ENCODE assay signal across 27 cellular contexts in the genomic region with DNA sequence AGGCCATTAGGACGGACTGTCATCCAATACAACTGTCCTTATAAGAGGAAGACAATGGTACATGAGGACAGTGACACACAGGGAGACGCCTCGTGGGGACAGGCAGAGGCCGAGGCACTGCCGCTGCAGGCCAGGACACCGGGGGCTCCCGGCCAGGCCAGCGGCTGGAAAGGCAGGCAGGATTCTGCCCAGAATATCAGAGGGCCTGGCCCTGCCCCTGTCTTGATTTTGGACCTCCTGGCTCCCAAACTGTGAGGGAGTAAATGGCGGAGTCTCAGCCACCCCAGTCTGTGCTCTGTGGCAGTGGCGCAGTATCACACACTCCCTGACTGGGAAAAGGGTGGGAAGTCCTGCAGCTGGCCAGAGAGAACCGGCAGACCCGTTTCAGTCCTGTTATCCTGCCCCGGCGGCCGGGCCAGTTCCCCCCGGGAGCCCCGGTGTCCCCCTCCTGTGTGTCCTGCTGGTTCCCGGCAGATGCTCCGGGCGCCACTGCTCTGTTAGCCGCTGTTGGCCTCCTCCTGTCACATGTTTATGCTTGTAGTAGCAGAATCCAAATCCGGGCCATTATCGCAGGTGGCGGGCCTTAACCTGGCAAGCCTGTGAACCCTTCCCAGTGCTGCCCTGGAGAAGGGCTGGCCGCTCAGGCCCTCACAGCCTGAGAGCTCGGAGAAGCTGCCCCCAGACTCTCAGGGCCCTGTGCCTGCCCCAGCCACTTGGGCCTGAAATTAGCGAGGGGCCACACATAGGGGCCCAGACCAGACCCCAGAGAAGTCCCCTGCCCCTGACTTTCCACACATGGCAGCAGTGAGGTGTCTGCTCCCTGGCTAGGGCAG. TPM values are rescaled to one million over a fixed set of nuclear protein-coding genes. Genes with fewer than 3 reads are reported as not detected.
A peak's percentile ranks its signal among the peaks of the same experiment; 100 is the strongest.
DNase-seq lines count a peak whose midpoint lies in the region; ATAC-seq, FAIRE-seq and TF ChIP-seq lines count a peak whose summit lies in the region.
"Had no signal": no experiment of that assay in that cellular context is flagged by ENCODE, and none has a peak within 500 bp of the region (broad histone marks: within the 10 kb centered on the region; RNA-seq: fewer than 3 reads in every experiment).

No MANE protein-coding gene starts in this region.

- H3K4me3 ChIP-seq in GM23338 (no peak overlapping the region), K562 (no peak overlapping the region), HepG2 (replicated peaks in 1 of 3; ENCODE audit: insufficient read depth in 1 of 3, low read depth in 2 of 3, low read length in 3 of 3) (no peak overlapping the region; a peak in 1 of 6 replicates), skin epidermis (no peak overlapping the region)
- H3K4me3 ChIP-seq: left ventricle myocardium inferior, thoracic aorta had no signal

- TF ChIP-seq EP300 in K562 (IDR thresholded peaks at IDR 0.05; ENCODE audit: low read length) (no peak), HepG2 (IDR thresholded peaks at IDR 0.05; ENCODE audit: low read depth in 2 of 2, low read length in 2 of 2) (no peak), HepG2 (CRISPR knock-in tag; IDR thresholded peaks at IDR 0.05; ENCODE audit: borderline replicate concordance) (no peak)

- TF ChIP-seq POLR2A in K562 (conservative IDR thresholded peaks at IDR 0.05) (no peak), HepG2 (IDR thresholded peaks at IDR 0.05; ENCODE audit: insufficient read depth in 1 of 2, low read depth in 2 of 2, low read length in 2 of 2) (no peak)

- H4K20me1 ChIP-seq in GM23338 (replicated peaks; ENCODE audit: insufficient read depth) (no peaks in the 10 kb centered on the region), K562 (replicated peaks; ENCODE audit: control insufficient read depth, insufficient read depth, low read length) (no peaks in the 10 kb centered on the region), HepG2 (ENCODE audit: insufficient read depth, low read length) (no peaks in the 10 kb centered on the region)

- H3K79me2 ChIP-seq in GM23338 (replicated peaks; ENCODE audit: insufficient read depth) (no peaks in the 10 kb centered on the region), K562 (ENCODE audit: control insufficient read depth, insufficient read depth, low read length) (no peaks in the 10 kb centered on the region), HepG2 (ENCODE audit: insufficient read depth, low read length) (no peaks in the 10 kb centered on the region)

- 77% methylated on average over 13 of the region's 27 CpGs for WGBS in K562 (ENCODE audit: insufficient coverage, low coverage, missing lambda C conversion rate)
- 59% methylated on average over 20 of the region's 27 CpGs for WGBS in HepG2 (ENCODE audit: low lambda C conversion rate)

- H3K4me1 Mint-ChIP-seq in GM23338 (no peaks in the 10 kb centered on the region; the same call in 2 of the 3 replicates), chondrocyte (ENCODE audit: low read depth) (peaks cover 7% of the 10 kb centered on the region), immature natural killer cell (peaks cover 3 to 16% of the 10 kb centered on the region in 2 donors)

- no peak for FAIRE-seq in K562 (lab: Jason Lieb, UNC)
- FAIRE-seq in HepG2 (lab: Jason Lieb, UNC) = no peak
- FAIRE-seq: small intestine, TTC549 had no signal

- H3K27me3 Mint-ChIP-seq in GM23338 (ENCODE audit: insufficient read depth, low read depth, poor library complexity) = peaks cover 15% of the 10 kb centered on the region
- H3K27me3 Mint-ChIP-seq in chondrocyte (ENCODE audit: low read depth) = no peaks in the 10 kb centered on the region
- peaks cover 1 to 2% (median 2%) of the 10 kb centered on the region in 3 donors for H3K27me3 Mint-ChIP-seq in immature natural killer cell (ENCODE audit: low read depth in 3 of 3)

- no peak overlapping the region for H3K27ac ChIP-seq in GM23338 (ENCODE audit: low read depth)
- H3K27ac ChIP-seq in K562 (ENCODE audit: extremely low read depth, low read depth, low read length) = peak overlapping the region; percentile 16; the same call in 2 of the 3 replicates
- no peak overlapping the region for H3K27ac ChIP-seq in HepG2 (ENCODE audit: extremely low read length, insufficient read depth, low read length)
- peak overlapping the region in 15 of 21 experiments; percentile 19 to 78 (median 66) for H3K27ac ChIP-seq in skin epidermis
- H3K27ac ChIP-seq: left ventricle myocardium inferior, thoracic aorta had no signal

- H3K9me3 ChIP-seq in K562 (replicated peaks; ENCODE audit: control insufficient read depth, insufficient read depth, low read depth, low read length) = no peaks in the 10 kb centered on the region
- no peaks in the 10 kb centered on the region for H3K9me3 ChIP-seq in HepG2 (ENCODE audit: low read length)
- H3K9me3 ChIP-seq: left ventricle myocardium inferior, thoracic aorta had no signal

- no peaks in the 10 kb centered on the region for H3K9me2 ChIP-seq in GM23338 (ENCODE audit: insufficient read depth)

- intact Hi-C loops in K562 (cut with micrococcal nuclease) = no loop called here
- intact Hi-C loops in HepG2 (cut with micrococcal nuclease; ENCODE audit: unreplicated experiment) = loop anchor here (5.0 kb wide), 1 partner anchor 140 kb away; the partner anchor contains the start of gene GRHL1

- TF ChIP-seq CTCF in GM23338 (conservative IDR thresholded peaks at IDR 0.05; ENCODE audit: low read depth in 2 of 2) (no peak), K562 (IDR thresholded peaks at IDR 0.05 in 2 of 3, conservative IDR thresholded peaks at IDR 0.05 in 1 of 3; ENCODE audit: insufficient read depth in 2 of 3, low read depth in 1 of 3, low read length in 3 of 3) (no peak), HepG2 (CRISPR knock-in tag; IDR thresholded peaks at IDR 0.05) (no peak), chondrocyte (IDR thresholded peaks at IDR 0.05) (no peak)

- in situ Hi-C loops in K562 (cut with MboI) (loop anchor here (5.0 to 25.0 kb wide), 2 partner anchors 235 to 850 kb away; no protein-coding TSS in a partner anchor), HepG2 (cut with HindIII; ENCODE audit: extremely low pct_ligation_motif_present, low pct_unique_long_range_greater_than_20kb) (loop anchor here (25.0 kb wide), 1 partner anchor 625 kb away; the partner anchor contains the start of gene ODC1)

- H3K9ac ChIP-seq in K562 (ENCODE audit: insufficient read depth in 1 of 2, low read depth in 2 of 2, low read length in 2 of 2) = peak overlapping the region in 1 of 2 experiments; percentile 80; a peak in 2 of 4 replicates
- H3K9ac ChIP-seq in HepG2 (ENCODE audit: insufficient read depth, low read depth, low read length) = no peak overlapping the region

- H3K4me3 Mint-ChIP-seq in GM23338 (no peak overlapping the region), chondrocyte (ENCODE audit: unreplicated experiment) (no peak overlapping the region), immature natural killer cell (no peak overlapping the region)
- H3K4me3 Mint-ChIP-seq: activated CD8-positive, alpha-beta T cell treated with anti-CD3 and anti-CD28 coated beads, Interleukin-2, amount 10 ng/mL, durations not matched to agents 7 days and 5 days; activated naive CD8-positive, alpha-beta T cell treated with anti-CD3 and anti-CD28 coated beads for 36 hours; activated T-helper 1 cell treated with anti-CD3 and anti-CD28 coated beads, Interleukin-12 subunit alpha, Interleukin-12 subunit beta, Interleukin-2, Interleukin-4 antibody, amounts not matched to agents 30 ng/mL and 10 ng/mL and 1 ng/mL, durations not matched to agents 14 hours and 24 hours and 36 hours; CD8-positive, alpha-beta memory T cell; central memory CD8-positive, alpha-beta T cell; HFFc6; nephron; stimulated activated naive B cell treated with anti-CD40 and anti-IgM and Interleukin-4, amounts not matched to agents 10 μg/mL and 1 μg/mL and 100 μg/mL, for 72 hours had no signal

- no peak overlapping the region for H3K4me2 ChIP-seq in GM23338
- peak overlapping the region; percentile 20; the same call in 1 of the 2 replicates for H3K4me2 ChIP-seq in K562 (ENCODE audit: insufficient read depth, low read length)
- H3K4me2 ChIP-seq in HepG2 (ENCODE audit: low read depth, low read length) = peak overlapping the region; percentile 3; the same call in 1 of the 2 replicates

- DNase-seq in GM23338 (ENCODE audit: low spot score) (no peak), K562 (ENCODE audit: extremely low read depth in 1 of 4, low spot score in 3 of 4) (no peak), HepG2 (ENCODE audit: low spot score) (no peak), chondrocyte (ENCODE audit: low spot score) (no peak), CD1c-positive myeloid dendritic cell (ENCODE audit: extremely low spot score) (no peak), immature natural killer cell (no peak)
- DNase-seq: activated CD4-positive, alpha-beta T cell treated with anti-CD3 and anti-CD28 coated beads for 1 hour; activated CD8-positive, alpha-beta T cell treated with anti-CD3 and anti-CD28 coated beads, Interleukin-2, amount 10 ng/mL, durations not matched to agents 7 days and 5 days; activated naive CD8-positive, alpha-beta T cell treated with anti-CD3 and anti-CD28 coated beads for 36 hours; CD8-positive, alpha-beta memory T cell; DMS53; GF-D8; HFFc6; left ventricle myocardium inferior; NCI-H2029; NCI-H2227 treated with DMSO at 0.1 percent for 48 hours; SHP77; small intestine; stimulated activated naive B cell treated with anti-CD40 and anti-IgM and Interleukin-4, amounts not matched to agents 10 μg/mL and 1 μg/mL and 100 μg/mL, for 72 hours had no signal

- H3F3A ChIP-seq in GM23338 (replicated peaks; ENCODE audit: low read depth) = no peaks in the 10 kb centered on the region

- H3K27me3 ChIP-seq in GM23338 (ENCODE audit: insufficient read depth) = no peaks in the 10 kb centered on the region
- no peaks in the 10 kb centered on the region; a peak in 1 of 5 replicates for H3K27me3 ChIP-seq in K562 (ENCODE audit: control insufficient read depth in 2 of 2, insufficient read depth in 2 of 2, low read length in 2 of 2)
- H3K27me3 ChIP-seq in HepG2 (ENCODE audit: control insufficient read depth in 1 of 2, insufficient read depth in 2 of 2, low read length in 2 of 2) = peaks cover 10 to 88% of the 10 kb centered on the region in 2 experiments; a peak in 4 of 5 replicates

- H3K9me3 Mint-ChIP-seq in GM23338 (no peaks in the 10 kb centered on the region), chondrocyte (ENCODE audit: low read depth) (no peaks in the 10 kb centered on the region), immature natural killer cell (no peaks in the 10 kb centered on the region)
- H3K9me3 Mint-ChIP-seq: activated naive CD8-positive, alpha-beta T cell treated with anti-CD3 and anti-CD28 coated beads for 36 hours; activated T-helper 1 cell treated with anti-CD3 and anti-CD28 coated beads, Interleukin-12 subunit alpha, Interleukin-12 subunit beta, Interleukin-2, Interleukin-4 antibody, amounts not matched to agents 30 ng/mL and 10 ng/mL and 1 ng/mL, durations not matched to agents 14 hours and 24 hours and 36 hours; CD8-positive, alpha-beta memory T cell; central memory CD8-positive, alpha-beta T cell; HFFc6; nephron; stimulated activated naive B cell treated with anti-CD40 and anti-IgM and Interleukin-4, amounts not matched to agents 10 μg/mL and 1 μg/mL and 100 μg/mL, for 72 hours had no signal

- ATAC-seq in GM23338 (no peak), K562 (0 out of 3 replicates have a peak, but pooled peaks have one; percentile 4), HepG2 (peak; percentile 7), GM21737 (IDR thresholded peaks at IDR 0.05; ENCODE audit: unreplicated experiment) (no peak)
- ATAC-seq: activated CD8-positive, alpha-beta T cell treated with anti-CD3 and anti-CD28 coated beads, Interleukin-2, amount 10 ng/mL, durations not matched to agents 7 days and 5 days; stimulated activated naive B cell treated with anti-CD40 and anti-IgM and Interleukin-4, amounts not matched to agents 10 μg/mL and 1 μg/mL and 100 μg/mL, for 72 hours had no signal

- H3K4me1 ChIP-seq in GM23338 (ENCODE audit: insufficient read depth) (no peaks in the 10 kb centered on the region), K562 (replicated peaks in 1 of 2; ENCODE audit: control insufficient read depth in 2 of 2, insufficient read depth in 2 of 2, low read length in 2 of 2) (peaks cover 19 to 41% of the 10 kb centered on the region in 2 experiments; a peak in 4 of 5 replicates), HepG2 (ENCODE audit: insufficient read depth, low read length) (peaks cover 27% of the 10 kb centered on the region; the same call in 1 of the 2 replicates)

- BruUV-seq in K562 (replicated peaks; lab: Mats Ljungman, UMichigan) (no TSS peak), HepG2 (replicated peaks; lab: Mats Ljungman, UMichigan) (no TSS peak)

- no peak overlapping the region for H3K27ac Mint-ChIP-seq in GM23338
- H3K27ac Mint-ChIP-seq in chondrocyte (ENCODE audit: unreplicated experiment) = no peak overlapping the region
- no peak overlapping the region for H3K27ac Mint-ChIP-seq in immature natural killer cell
- H3K27ac Mint-ChIP-seq: activated CD8-positive, alpha-beta T cell treated with anti-CD3 and anti-CD28 coated beads, Interleukin-2, amount 10 ng/mL, durations not matched to agents 7 days and 5 days; activated naive CD8-positive, alpha-beta T cell treated with anti-CD3 and anti-CD28 coated beads for 36 hours; activated T-helper 1 cell treated with anti-CD3 and anti-CD28 coated beads, Interleukin-12 subunit alpha, Interleukin-12 subunit beta, Interleukin-2, Interleukin-4 antibody, amounts not matched to agents 30 ng/mL and 10 ng/mL and 1 ng/mL, durations not matched to agents 14 hours and 24 hours and 36 hours; CD8-positive, alpha-beta memory T cell; HFFc6; progenitor cell of endocrine pancreas; stimulated activated naive B cell treated with anti-CD40 and anti-IgM and Interleukin-4, amounts not matched to agents 10 μg/mL and 1 μg/mL and 100 μg/mL, for 72 hours had no signal

- CTCF ChIA-PET in K562 (lab: Yijun Ruan, JAX; ENCODE audit: low intra/inter-chr PET ratio) (no interaction called here), HepG2 (lab: Yijun Ruan, JAX; ENCODE audit: low intra/inter-chr PET ratio, low total read pairs) (interaction anchor here (2.9 kb wide), 1 partner anchor 237 kb away, joined by 18 read pairs; no protein-coding TSS in a partner anchor)

- H3K9me1 ChIP-seq in K562 (ENCODE audit: control insufficient read depth, insufficient read depth, low read length) = no peaks in the 10 kb centered on the region

- TF ChIP-seq RAD21 in K562 (CRISPR knock-in tag; conservative IDR thresholded peaks at IDR 0.05 in 1 of 2, IDR thresholded peaks at IDR 0.05 in 1 of 2) (no peak), HepG2 (CRISPR knock-in tag; IDR thresholded peaks at IDR 0.05) (no peak)

- POLR2A ChIA-PET in K562 (lab: Yijun Ruan, JAX) (interaction anchor here (0.7 kb wide), 1 partner anchor 10 kb away, joined by 3 read pairs; no protein-coding TSS in a partner anchor), HepG2 (lab: Yijun Ruan, JAX) (no interaction called here)

- H3K36me3 ChIP-seq in GM23338 (ENCODE audit: insufficient read depth) (no peaks in the 10 kb centered on the region; the same call in 1 of the 2 replicates), K562 (ENCODE audit: control insufficient read depth, insufficient read depth, low read length) (no peaks in the 10 kb centered on the region), HepG2 (replicated peaks in 1 of 2; ENCODE audit: control insufficient read depth in 1 of 2, insufficient read depth in 2 of 2, low read length in 2 of 2) (no peaks in the 10 kb centered on the region)
- H3K36me3 ChIP-seq: left ventricle myocardium inferior, thoracic aorta had no signal

- no peaks in the 10 kb centered on the region; the same call in 2 of the 3 replicates for H3K36me3 Mint-ChIP-seq in GM23338 (ENCODE audit: low read depth)
- no peaks in the 10 kb centered on the region for H3K36me3 Mint-ChIP-seq in chondrocyte (ENCODE audit: low read depth)
- H3K36me3 Mint-ChIP-seq in immature natural killer cell = no peaks in the 10 kb centered on the region
- H3K36me3 Mint-ChIP-seq: activated naive CD8-positive, alpha-beta T cell treated with anti-CD3 and anti-CD28 coated beads for 36 hours; CD8-positive, alpha-beta memory T cell; stimulated activated naive B cell treated with anti-CD40 and anti-IgM and Interleukin-4, amounts not matched to agents 10 μg/mL and 1 μg/mL and 100 μg/mL, for 72 hours had no signal

- peak overlapping the region; percentile 72; the same call in 1 of the 2 replicates for H2AFZ ChIP-seq in GM23338
- peak overlapping the region; percentile 70 for H2AFZ ChIP-seq in K562 (ENCODE audit: low read depth, low read length)
- no peak overlapping the region for H2AFZ ChIP-seq in HepG2 (ENCODE audit: low read length)

RNA-seq across cellular contexts. Expression of gene TAF1B, which starts 31.4 kb away (rescaled TPM):
- total RNA-seq in GM23338 (2014; rRNA removed; shearing (Covaris generic)) = 17.1 and 28.9 TPM in 2 replicates
- polyA plus RNA-seq in GM23338 (2016; fragmentation: Nextera tagmentation; extraction: Ambion mirVana) (22.2 and 24.6 TPM in 2 replicates), K562 (2011; rRNA removed) (11.5 and 17.3 TPM in 2 replicates), K562 (2014; fragmentation: Illumina TruSeq; extraction: Trizol) (15.0 and 16.8 TPM in 2 replicates), K562 (2014; fragmentation: Nextera tagmentation; extraction: Ambion mirVana) (10 to 100 TPM; 13.2 to 17.4 TPM), K562 (2014; rRNA removed) (9.9 and 12.9 TPM in 2 replicates), HepG2 (2011; rRNA removed) (10.7 and 13.3 TPM in 2 replicates), immature natural killer cell (10 to 100 TPM in 2 of 3 donors, 1 to 10 TPM in 1; 8.7 to 21.8 (median 10.2) TPM)
- total RNA-seq in K562 (2011; cell fraction: chromatin; rRNA removed; ENCODE audit: low replicate concordance) = 21.8 and 60.0 TPM in 2 replicates
- total RNA-seq in K562 (2011; cell fraction: nucleolus; rRNA removed) = 8.7 and 11.8 TPM in 2 replicates
- total RNA-seq in K562 (2011; cell fraction: nucleoplasm; rRNA removed) = 28.4 and 35.4 TPM in 2 replicates
- total RNA-seq in K562 (2014; rRNA removed) (8.8 and 15.3 TPM in 2 replicates), K562 (2014; rRNA removed; fragmentation: Illumina TruSeq; extraction: Trizol) (25.1 and 28.4 TPM in 2 replicates), K562 (2015; rRNA removed; fragmentation: Illumina TruSeq; extraction: Trizol) (24.3 and 24.8 TPM in 2 replicates), K562 (2021) (20.4 and 20.7 TPM in 2 replicates), HepG2 (2016; rRNA removed; fragmentation: Illumina TruSeq; extraction: Trizol) (27.7 and 34.0 TPM in 2 replicates), chondrocyte (13.6 to 18.2 TPM (median 15.6 TPM) in 3 replicates)
- polyA plus RNA-seq in K562 (2011; cell fraction: cytosol; rRNA removed) = 3.0 and 4.9 TPM in 2 replicates
- 10.8 and 13.1 TPM in 2 replicates for polyA plus RNA-seq in K562 (2011; cell fraction: nucleus; rRNA removed)
- polyA plus RNA-seq in K562 (2012) = 9.6 and 9.9 TPM in 2 replicates
- polyA minus RNA-seq in K562 (2011; rRNA and poly(A)+ RNA removed) = 27.9 and 37.5 TPM in 2 replicates
- polyA minus RNA-seq in K562 (2011; cell fraction: cytosol; rRNA and poly(A)+ RNA removed) = 11.2 and 13.0 TPM in 2 replicates
- 26.1 and 43.8 TPM in 2 replicates for polyA minus RNA-seq in K562 (2011; cell fraction: nucleus; rRNA and poly(A)+ RNA removed)
- 6.1 and 6.8 TPM in 2 replicates for total RNA-seq in HepG2 (2016; cell fraction: cytosol; rRNA removed; fragmentation: Illumina TruSeq; extraction: Trizol; ENCODE audit: low read depth)
- total RNA-seq in HepG2 (2016; cell fraction: insoluble cytoplasmic fraction; rRNA removed; fragmentation: Illumina TruSeq; extraction: Trizol) = 26.3 and 35.7 TPM in 2 replicates
- total RNA-seq in HepG2 (2016; cell fraction: membrane; rRNA removed; fragmentation: Illumina TruSeq; extraction: Trizol) = 10.3 and 12.6 TPM in 2 replicates
- total RNA-seq in HepG2 (2016; cell fraction: nucleus; rRNA removed; fragmentation: Illumina TruSeq; extraction: Trizol) = 33.1 and 35.1 TPM in 2 replicates
- 4.8 and 6.4 TPM in 2 replicates for polyA plus RNA-seq in HepG2 (2011; cell fraction: cytosol; rRNA removed)
- polyA plus RNA-seq in HepG2 (2011; cell fraction: nucleus; rRNA removed) = 6.6 and 9.5 TPM in 2 replicates
- 8.9 and 14.8 TPM in 2 replicates for polyA plus RNA-seq in HepG2 (2012)
- polyA plus RNA-seq in HepG2 (2016; cell fraction: cytosol; fragmentation: Illumina TruSeq; extraction: Trizol; ENCODE audit: low read depth) = 3.0 and 3.3 TPM in 2 replicates
- 30.6 and 33.2 TPM in 2 replicates for polyA plus RNA-seq in HepG2 (2016; cell fraction: insoluble cytoplasmic fraction; fragmentation: Illumina TruSeq; extraction: Trizol; ENCODE audit: low read depth)
- polyA plus RNA-seq in HepG2 (2016; cell fraction: membrane; fragmentation: Illumina TruSeq; extraction: Trizol; ENCODE audit: low read depth) = 4.6 and 6.3 TPM in 2 replicates
- 20.1 and 24.0 TPM in 2 replicates for polyA plus RNA-seq in HepG2 (2016; cell fraction: nucleus; fragmentation: Illumina TruSeq; extraction: Trizol; ENCODE audit: insufficient read depth, low read depth)
- polyA minus RNA-seq in HepG2 (2011; rRNA and poly(A)+ RNA removed; ENCODE audit: low replicate concordance) = 9.4 and 16.3 TPM in 2 replicates
- 14.0 and 16.2 TPM in 2 replicates for polyA minus RNA-seq in HepG2 (2011; cell fraction: cytosol; rRNA and poly(A)+ RNA removed)
- 90.8 and 101 TPM in 2 replicates for polyA minus RNA-seq in HepG2 (2011; cell fraction: nucleus; rRNA and poly(A)+ RNA removed)

Comparison
In these comparisons a context has a peak if more than half of its experiments do, and no peak if none do; other contexts are left out.
1. ATAC-seq: peak in K562 (single experiment) and HepG2 (single experiment); none in GM23338 (single experiment) and GM21737 (single experiment).
2. H3K27ac ChIP-seq: peak in K562 (single experiment) and skin epidermis (15 of 21); none in GM23338 (single experiment) and HepG2 (single experiment).